In genomic region chr16:9495824-9496223, GRCh38 we compare ENCODE assay signal across 26 cellular contexts.
DNase-seq lines count a peak whose midpoint lies in the region; ATAC-seq and TF ChIP-seq lines count a peak whose summit lies in the region.
"Had no signal": no experiment of that assay in that cellular context is flagged by ENCODE, and none has a peak within 500 bp of the region (broad histone marks: within the 10 kb centered on the region; RNA-seq: fewer than 3 reads in every experiment).

No MANE protein-coding gene starts in this region.

- peaks cover 0 to 4% (median 0%) of the 10 kb centered on the region in 12 donors for H3K4me1 ChIP-seq in heart left ventricle
- H3K4me1 ChIP-seq: A549, BE2C, BLaER1 had no signal

- 32 to 44% (median 37%) methylated on average over 3 of the region's 3 CpGs for WGBS in heart left ventricle, 4 donors

- peak; percentile 62 for ATAC-seq in Right ventricle myocardium inferior
- no peak for ATAC-seq in left cardiac atrium
- ATAC-seq in left ventricle myocardium superior: peak; percentile 69
- no peak for ATAC-seq in heart left ventricle
- no peak for ATAC-seq in GM19455 (IDR thresholded peaks at IDR 0.05; ENCODE audit: unreplicated experiment)
- no peak for ATAC-seq in HG02970 (IDR thresholded peaks at IDR 0.05; ENCODE audit: low FRiP score, unreplicated experiment)
- ATAC-seq: A549, GM12878 had no signal

- intact Hi-C loops in Right ventricle myocardium inferior (cut with DNase I) (loop anchor here (10.0 kb wide), 1 partner anchor 299 kb away; no protein-coding TSS in a partner anchor), left cardiac atrium (cut with DNase I) (no loop called here), left ventricle myocardium superior (cut with micrococcal nuclease) (no loop called here), heart left ventricle (cut with DNase I) (loop anchor here in 1 of 10 donors (5.0 kb wide), 1 partner anchor 49 kb away; no protein-coding TSS in a partner anchor)

- H3K4me3 ChIP-seq in heart left ventricle: no peak overlapping the region
- H3K4me3 ChIP-seq: A549, BLaER1, GM12878 had no signal

- DNase-seq in Right ventricle myocardium inferior (ENCODE audit: missing footprints) (no peak), left cardiac atrium (no peak), left ventricle myocardium superior (no peak), heart left ventricle (no peak), OCI-M1 (lab: John Stamatoyannopoulos, UW) (peak; percentile 3), pons (ENCODE audit: low spot score) (peak; percentile 29)
- DNase-seq: AML-193; BE2C; C1 segment of cervical spinal cord; CD4-positive, alpha-beta memory T cell; CD4-positive, CD25-positive, alpha-beta regulatory T cell; CD8-positive, alpha-beta memory T cell; COR-L47; DMS 273 treated with DMSO at 0.1 percent for 48 hours; DMS153; DMS53; DMS79; DND-41; EL; GDM1 had no signal

- no peak for TF ChIP-seq CTCF in heart left ventricle (IDR thresholded peaks at IDR 0.05)

- H3K36me3 ChIP-seq in heart left ventricle: no peaks in the 10 kb centered on the region
- H3K36me3 ChIP-seq: BE2C, BLaER1 had no signal

- TF ChIP-seq POLR2A in heart left ventricle (IDR thresholded peaks at IDR 0.05): no peak

- peaks cover 0 to 4% (median 0%) of the 10 kb centered on the region in 9 donors for H3K27me3 ChIP-seq in heart left ventricle
- H3K27me3 ChIP-seq: BE2C, BLaER1 had no signal

- H3K9me3 ChIP-seq in heart left ventricle: peaks cover 0 to 8% (median 0%) of the 10 kb centered on the region in 12 donors
- H3K9me3 ChIP-seq: A549, BE2C had no signal

- H3K27ac ChIP-seq in heart left ventricle: no peak overlapping the region
- H3K27ac ChIP-seq: 22Rv1, A549, BLaER1 had no signal

Comparison
In these comparisons a context has a peak if more than half of its experiments do, and no peak if none do; other contexts are left out.
1. ATAC-seq: peak in Right ventricle myocardium inferior (single experiment) and left ventricle myocardium superior (single experiment); none in left cardiac atrium (0 of 2), heart left ventricle (0 of 4), GM19455 (single experiment) and HG02970 (single experiment).
2. DNase-seq: peak in OCI-M1 (single experiment) and pons (single experiment); none in Right ventricle myocardium inferior (single experiment), left cardiac atrium (single experiment), left ventricle myocardium superior (single experiment) and heart left ventricle (0 of 5).